ENCODE assay signal across 12 cellular contexts in the genomic region with DNA sequence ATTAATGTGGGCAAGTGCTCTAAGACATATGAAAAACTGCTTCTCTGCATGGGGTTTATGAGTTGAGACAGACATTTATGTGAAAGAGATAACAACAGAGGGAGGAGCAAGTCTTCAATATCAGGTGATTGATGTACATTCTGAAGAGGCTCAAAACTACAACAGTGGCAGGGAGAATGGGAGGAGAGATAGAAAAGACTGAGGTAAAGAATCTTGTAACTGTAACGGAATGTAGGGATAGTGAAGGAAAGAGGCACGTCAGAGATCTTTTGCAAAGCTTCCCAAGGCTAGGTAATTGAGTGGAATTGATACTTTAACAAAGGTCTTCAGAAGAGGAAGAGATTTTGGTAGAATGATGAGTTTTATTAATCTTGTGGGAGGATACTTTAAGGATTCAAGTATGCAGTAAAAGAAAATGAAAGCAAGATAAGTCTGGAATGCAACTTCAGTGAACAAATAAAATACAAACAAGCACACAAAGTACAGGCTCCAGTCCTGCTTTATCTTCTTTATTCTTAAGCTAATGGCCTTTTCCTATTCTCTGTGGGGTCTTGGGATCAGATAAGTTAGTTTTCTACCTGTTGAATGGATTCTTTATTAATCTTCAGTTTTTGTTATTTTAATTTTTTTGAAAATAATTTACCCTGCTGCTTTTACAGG. TPM values are rescaled to one million over a fixed set of nuclear protein-coding genes. Genes with fewer than 3 reads are reported as not detected.
DNase-seq lines count a peak whose midpoint lies in the region; ATAC-seq, FAIRE-seq and TF ChIP-seq lines count a peak whose summit lies in the region.
"Had no signal": no experiment of that assay in that cellular context is flagged by ENCODE, and none has a peak within 500 bp of the region (broad histone marks: within the 10 kb centered on the region; RNA-seq: fewer than 3 reads in every experiment).

No MANE protein-coding gene starts in this region.

- H3K4me3 ChIP-seq in A673 (ENCODE audit: low read depth, low read length, poor library complexity, severe bottlenecking) (peak overlapping the region; percentile 1), astrocyte of the cerebellum (ENCODE audit: low read depth, low read length) (no peak overlapping the region), liver (ENCODE audit: low read depth in 1 of 3, low read length in 3 of 3) (no peak overlapping the region)
- H3K4me3 ChIP-seq: ovary had no signal

- peak; percentile 18 for DNase-seq in A673 (ENCODE audit: low spot score)
- DNase-seq in GM19239 (ENCODE audit: insufficient read length, low spot score), result no peak
- DNase-seq in astrocyte of the cerebellum (ENCODE audit: low read depth), result peak; percentile 12
- no peak for DNase-seq in stimulated activated CD4-positive, alpha-beta T cell treated with anti-CD3 and anti-CD28 coated beads, Interleukin-1b, Interleukin-23, amount 100 ng/mL, for 48 hours
- no peak for DNase-seq in LoVo (ENCODE audit: low spot score)
- DNase-seq in HuH-7 (ENCODE audit: low spot score), result no peak
- DNase-seq: DMS153, heart left ventricle, NCI-H526 treated with DMSO at 0.1 percent for 48 hours, ovary had no signal

- peak; percentile 28 for FAIRE-seq in GM19239 (lab: Jason Lieb, UNC)

- BruUV-seq in A673 (replicated peaks; lab: Mats Ljungman, UMichigan), result TSS peak; percentile 10

- ATAC-seq in HG03432 (IDR thresholded peaks at IDR 0.05; ENCODE audit: unreplicated experiment), result no peak

- TF ChIP-seq RAD21 in liver (IDR thresholded peaks at IDR 0.05), result no peak

- intact Hi-C loops in A673 (cut with micrococcal nuclease; ENCODE audit: unreplicated experiment), result no loop called here

- CTCF ChIA-PET in A673 (lab: Charles Lee), result no interaction called here

- no peaks in the 10 kb centered on the region for H3K27me3 ChIP-seq in A673 (replicated peaks; ENCODE audit: insufficient read depth, low read depth, low read length, poor library complexity)
- H3K27me3 ChIP-seq in liver (ENCODE audit: control insufficient read depth in 4 of 4, insufficient read depth in 4 of 4, low read length in 3 of 4), result no peaks in the 10 kb centered on the region
- H3K27me3 ChIP-seq: heart left ventricle, ovary had no signal

- in situ Hi-C loops in astrocyte of the cerebellum (cut with HindIII; ENCODE audit: low sequenced_read_pairs), result no loop called here

- H3K4me1 ChIP-seq in A673 (ENCODE audit: insufficient read depth, low read length, poor library complexity, severe bottlenecking) (peaks cover 19% of the 10 kb centered on the region), liver (ENCODE audit: control insufficient read depth in 4 of 4, insufficient read depth in 4 of 4, low read length in 3 of 4) (peaks cover 12 to 47% (median 30%) of the 10 kb centered on the region in 4 donors)

- POLR2A ChIA-PET in A673 (lab: Charles Lee; ENCODE audit: low non-redundant PET), result no interaction called here

- H3K9ac ChIP-seq in liver (ENCODE audit: low read depth in 1 of 2, low read length in 2 of 2), result peak overlapping the region in 1 of 2 donors; percentile 15

- H3K27ac ChIP-seq in A673 (ENCODE audit: low read depth, low read length, poor library complexity, severe bottlenecking) (no peak overlapping the region), liver (ENCODE audit: low read depth in 1 of 2, low read length in 2 of 2) (peak overlapping the region; percentile 5 to 17)
- H3K27ac ChIP-seq: ovary had no signal

- TF ChIP-seq CTCF in A673 (conservative IDR thresholded peaks at IDR 0.05; ENCODE audit: low read depth, low read length) (no peak), astrocyte of the cerebellum (IDR thresholded peaks at IDR 0.05; ENCODE audit: low read depth, low read length, missing control alignments) (no peak), liver (IDR thresholded peaks at IDR 0.05; ENCODE audit: low read depth, low read length, missing input control) (no peak)

- WGBS in liver, result 19% methylated on average over 2 of the region's 2 CpGs

- H3K36me3 ChIP-seq in A673 (ENCODE audit: insufficient read depth, low read length, poor library complexity, severe bottlenecking) (peaks cover 25% of the 10 kb centered on the region), liver (ENCODE audit: control insufficient read depth in 4 of 4, insufficient read depth in 3 of 4, low read depth in 1 of 4, low read length in 3 of 4) (peaks cover 0 to 9% (median 5%) of the 10 kb centered on the region in 4 donors)
- H3K36me3 ChIP-seq: ovary had no signal

- no peaks in the 10 kb centered on the region for H3K9me3 ChIP-seq in A673 (ENCODE audit: low read depth, low read length, poor library complexity, severe bottlenecking)
- no peaks in the 10 kb centered on the region for H3K9me3 ChIP-seq in liver (ENCODE audit: control insufficient read depth in 4 of 4, low read length in 3 of 4)
- H3K9me3 ChIP-seq: heart left ventricle, ovary had no signal

TF ChIP-seq in liver, 16 proteins besides CTCF, POLR2A, EP300 and RAD21:
- TF ChIP-seq FOXA2 (IDR thresholded peaks at IDR 0.05) (no peak), JUND (IDR thresholded peaks at IDR 0.05) (no peak), TAF1 (conservative IDR thresholded peaks at IDR 0.05) (no peak), SP1 (IDR thresholded peaks at IDR 0.05) (no peak), FOXA1 (IDR thresholded peaks at IDR 0.05) (no peak), HNF4A (conservative IDR thresholded peaks at IDR 0.05) (no peak), RXRA (IDR thresholded peaks at IDR 0.05) (no peak), NR2F2 (IDR thresholded peaks at IDR 0.05) (no peak), EGR1 (IDR thresholded peaks at IDR 0.05; ENCODE audit: low read depth in 2 of 2) (no peak), HNF4G (IDR thresholded peaks at IDR 0.05) (no peak), YY1 (IDR thresholded peaks at IDR 0.05) (no peak), GABPA (IDR thresholded peaks at IDR 0.05 in 1 of 2, conservative IDR thresholded peaks at IDR 0.05 in 1 of 2) (no peak)
- TF ChIP-seq, protein P1, sequence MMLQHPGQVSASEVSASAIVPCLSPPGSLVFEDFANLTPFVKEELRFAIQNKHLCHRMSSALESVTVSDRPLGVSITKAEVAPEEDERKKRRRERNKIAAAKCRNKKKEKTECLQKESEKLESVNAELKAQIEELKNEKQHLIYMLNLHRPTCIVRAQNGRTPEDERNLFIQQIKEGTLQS (IDR thresholded peaks at IDR 0.05), result no peak
- TF ChIP-seq, protein P2, sequence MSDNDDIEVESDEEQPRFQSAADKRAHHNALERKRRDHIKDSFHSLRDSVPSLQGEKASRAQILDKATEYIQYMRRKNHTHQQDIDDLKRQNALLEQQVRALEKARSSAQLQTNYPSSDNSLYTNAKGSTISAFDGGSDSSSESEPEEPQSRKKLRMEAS (IDR thresholded peaks at IDR 0.05), result no peak
- TF ChIP-seq, protein P3, sequence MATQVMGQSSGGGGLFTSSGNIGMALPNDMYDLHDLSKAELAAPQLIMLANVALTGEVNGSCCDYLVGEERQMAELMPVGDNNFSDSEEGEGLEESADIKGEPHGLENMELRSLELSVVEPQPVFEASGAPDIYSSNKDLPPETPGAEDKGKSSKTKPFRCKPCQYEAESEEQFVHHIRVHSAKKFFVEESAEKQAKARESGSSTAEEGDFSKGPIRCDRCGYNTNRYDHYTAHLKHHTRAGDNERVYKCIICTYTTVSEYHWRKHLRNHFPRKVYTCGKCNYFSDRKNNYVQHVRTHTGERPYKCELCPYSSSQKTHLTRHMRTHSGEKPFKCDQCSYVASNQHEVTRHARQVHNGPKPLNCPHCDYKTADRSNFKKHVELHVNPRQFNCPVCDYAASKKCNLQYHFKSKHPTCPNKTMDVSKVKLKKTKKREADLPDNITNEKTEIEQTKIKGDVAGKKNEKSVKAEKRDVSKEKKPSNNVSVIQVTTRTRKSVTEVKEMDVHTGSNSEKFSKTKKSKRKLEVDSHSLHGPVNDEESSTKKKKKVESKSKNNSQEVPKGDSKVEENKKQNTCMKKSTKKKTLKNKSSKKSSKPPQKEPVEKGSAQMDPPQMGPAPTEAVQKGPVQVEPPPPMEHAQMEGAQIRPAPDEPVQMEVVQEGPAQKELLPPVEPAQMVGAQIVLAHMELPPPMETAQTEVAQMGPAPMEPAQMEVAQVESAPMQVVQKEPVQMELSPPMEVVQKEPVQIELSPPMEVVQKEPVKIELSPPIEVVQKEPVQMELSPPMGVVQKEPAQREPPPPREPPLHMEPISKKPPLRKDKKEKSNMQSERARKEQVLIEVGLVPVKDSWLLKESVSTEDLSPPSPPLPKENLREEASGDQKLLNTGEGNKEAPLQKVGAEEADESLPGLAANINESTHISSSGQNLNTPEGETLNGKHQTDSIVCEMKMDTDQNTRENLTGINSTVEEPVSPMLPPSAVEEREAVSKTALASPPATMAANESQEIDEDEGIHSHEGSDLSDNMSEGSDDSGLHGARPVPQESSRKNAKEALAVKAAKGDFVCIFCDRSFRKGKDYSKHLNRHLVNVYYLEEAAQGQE (IDR thresholded peaks at IDR 0.05), result no peak
- TF ChIP-seq, protein P4, sequence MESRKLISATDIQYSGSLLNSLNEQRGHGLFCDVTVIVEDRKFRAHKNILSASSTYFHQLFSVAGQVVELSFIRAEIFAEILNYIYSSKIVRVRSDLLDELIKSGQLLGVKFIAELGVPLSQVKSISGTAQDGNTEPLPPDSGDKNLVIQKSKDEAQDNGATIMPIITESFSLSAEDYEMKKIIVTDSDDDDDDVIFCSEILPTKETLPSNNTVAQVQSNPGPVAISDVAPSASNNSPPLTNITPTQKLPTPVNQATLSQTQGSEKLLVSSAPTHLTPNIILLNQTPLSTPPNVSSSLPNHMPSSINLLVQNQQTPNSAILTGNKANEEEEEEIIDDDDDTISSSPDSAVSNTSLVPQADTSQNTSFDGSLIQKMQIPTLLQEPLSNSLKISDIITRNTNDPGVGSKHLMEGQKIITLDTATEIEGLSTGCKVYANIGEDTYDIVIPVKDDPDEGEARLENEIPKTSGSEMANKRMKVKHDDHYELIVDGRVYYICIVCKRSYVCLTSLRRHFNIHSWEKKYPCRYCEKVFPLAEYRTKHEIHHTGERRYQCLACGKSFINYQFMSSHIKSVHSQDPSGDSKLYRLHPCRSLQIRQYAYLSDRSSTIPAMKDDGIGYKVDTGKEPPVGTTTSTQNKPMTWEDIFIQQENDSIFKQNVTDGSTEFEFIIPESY (IDR thresholded peaks at IDR 0.05), result no peak

RNA-seq across cellular contexts. Expression of a gene that starts 15.0 kb away (rescaled TPM):
- total RNA-seq in A673 (2021), result 120 TPM in 2 replicates
- total RNA-seq in liver, result 10 to 100 TPM; 38.3 to 65.3 TPM
- polyA plus RNA-seq in liver, result 10 to 100 TPM in 1 of 2 donors, 1 to 10 TPM in 1; 9.3 to 20.0 TPM

Comparison
In these comparisons a context has a peak if more than half of its experiments do, and no peak if none do; other contexts are left out.
1. DNase-seq: peak in A673 (single experiment) and astrocyte of the cerebellum (single experiment); none in GM19239 (single experiment), stimulated activated CD4-positive, alpha-beta T cell treated with anti-CD3 and anti-CD28 coated beads, Interleukin-1b, Interleukin-23, amount 100 ng/mL, for 48 hours (single experiment), LoVo (single experiment) and HuH-7 (single experiment).